In the genomic region with DNA sequence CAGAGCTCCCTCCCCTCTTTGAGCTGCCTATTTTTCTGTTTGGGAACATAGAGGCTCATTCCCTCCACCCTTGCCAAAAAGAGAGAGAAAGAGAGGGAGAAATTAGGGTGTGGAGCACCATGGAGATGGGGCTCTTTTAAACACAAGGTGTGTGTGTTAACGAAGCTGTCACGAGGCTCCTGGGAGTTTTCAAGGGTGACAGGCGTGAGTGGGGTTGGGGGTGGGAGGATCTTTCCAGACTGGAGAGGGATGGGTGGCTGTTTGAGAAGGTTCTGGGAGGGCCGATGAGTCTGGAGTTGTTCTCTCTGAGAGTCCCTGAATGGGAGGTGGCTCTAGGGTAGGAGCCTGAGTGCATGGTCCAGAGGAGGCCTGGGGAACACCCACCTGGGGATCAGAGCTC, we compare ENCODE assay signal across 14 cellular contexts.
"Had no signal": no experiment of that assay in that cellular context is flagged by ENCODE, and none has a peak within 500 bp of the region (broad histone marks: within the 10 kb centered on the region; RNA-seq: fewer than 3 reads in every experiment).

No MANE protein-coding gene starts in this region.

- H3K27me3 ChIP-seq: esophagus squamous epithelium, heart right ventricle, pancreas, tibial artery had no signal

- H3K4me2 ChIP-seq: smooth muscle cell had no signal

- ATAC-seq: effector memory CD8-positive, alpha-beta T cell; natural killer cell; pancreas; stimulated activated effector memory CD8-positive, alpha-beta T cell treated with anti-CD3 and anti-CD28 coated beads, Interleukin-12 subunit alpha, Interleukin-12 subunit beta, amount 100 ng/mL, for 72 hours; stimulated activated naive CD8-positive, alpha-beta T cell treated with anti-CD3 and anti-CD28 coated beads, Interleukin-15, Interleukin-2, amounts not matched to agents 100 U/mL and 50 U/mL, for 24 hours had no signal

- H3K27ac ChIP-seq: esophagus squamous epithelium, heart right ventricle, pancreas, tibial artery had no signal

- H3K9me3 ChIP-seq: esophagus squamous epithelium, heart right ventricle, pancreas, tibial artery had no signal

- DNase-seq: effector memory CD8-positive, alpha-beta T cell; esophagus squamous epithelium; foreskin fibroblast; heart right ventricle; kidney glomerular epithelial cell; natural killer cell; occipital lobe; stimulated activated CD4-positive, alpha-beta T cell treated with anti-CD3 and anti-CD28 coated beads, Interleukin-4, amount 100 ng/mL, for 1 hour; stimulated activated CD8-positive, alpha-beta memory T cell treated with anti-CD3 and anti-CD28 coated beads, Interleukin-4, amount 100 ng/mL, for 48 hours; stimulated activated naive CD8-positive, alpha-beta T cell treated with anti-CD3 and anti-CD28 coated beads, Interleukin-15, Interleukin-2, amounts not matched to agents 100 U/mL and 50 U/mL, for 24 hours; tibial artery had no signal

- H3K4me3 ChIP-seq: esophagus squamous epithelium, heart right ventricle, pancreas, smooth muscle cell, tibial artery had no signal

- H3K4me1 ChIP-seq: pancreas, tibial artery had no signal

- H3K36me3 ChIP-seq: pancreas had no signal
